ENCODE assay signal across 23 cellular contexts in genomic region chr17:78279360-78279990, GRCh38. TPM values are rescaled to one million over a fixed set of nuclear protein-coding genes. Genes with fewer than 3 reads are reported as not detected.
"Had no signal": no experiment of that assay in that cellular context is flagged by ENCODE, and none has a peak within 500 bp of the region (broad histone marks: within the 10 kb centered on the region; RNA-seq: fewer than 3 reads in every experiment).

No MANE protein-coding gene starts in this region.

- FAIRE-seq: keratinocyte had no signal

- H3K9me3 ChIP-seq: body of pancreas, colonic mucosa, mucosa of descending colon, ovary, sigmoid colon, stomach, testis, upper lobe of right lung had no signal

- H3K27ac ChIP-seq: body of pancreas, colonic mucosa, ovary, sigmoid colon, stomach, testis, upper lobe of right lung had no signal

- H3K4me3 ChIP-seq: body of pancreas, colonic mucosa, mucosa of descending colon, ovary, sigmoid colon, stomach, testis, upper lobe of right lung had no signal

- H3K4me3 Mint-ChIP-seq: T-cell had no signal

- ATAC-seq: activated naive CD4-positive, alpha-beta T cell treated with anti-CD3 and anti-CD28 coated beads, Interleukin-2, amount 50 U/mL, for 72 hours; body of pancreas; T-cell had no signal

- H3K36me3 Mint-ChIP-seq: activated naive CD4-positive, alpha-beta T cell treated with anti-CD3 and anti-CD28 coated beads, Interleukin-2, amount 50 U/mL, for 72 hours; T-cell had no signal

- H3K27ac Mint-ChIP-seq: T-cell had no signal

- H3K4me1 ChIP-seq: body of pancreas, colonic mucosa, sigmoid colon, testis had no signal

- H3K9me3 Mint-ChIP-seq: activated naive CD4-positive, alpha-beta T cell treated with anti-CD3 and anti-CD28 coated beads, Interleukin-2, amount 50 U/mL, for 72 hours; T-cell had no signal

- H3K27me3 ChIP-seq: body of pancreas, colonic mucosa, ovary, sigmoid colon, stomach, testis, upper lobe of right lung had no signal

- DNase-seq: activated CD4-positive, alpha-beta T cell treated with anti-CD3 and anti-CD28 coated beads, Interleukin-2, amount 50 U/mL, for 48 hours; activated CD4-positive, CD25-positive, alpha-beta regulatory T cell treated with anti-CD3 and anti-CD28 coated beads, Interleukin-2, amount 50 U/mL, for 72 hours; activated effector memory CD4-positive, alpha-beta T cell treated with Interleukin-2 at 50 U/mL for 16 hours; activated T-cell treated with anti-CD3 and anti-CD28 coated beads, Interleukin-2, amount 50 U/mL, for 1 hour; body of pancreas; caudate nucleus; hippocampal formation; mucosa of descending colon; ovary; sigmoid colon; stimulated activated CD4-positive, alpha-beta T cell treated with anti-CD3 and anti-CD28 coated beads, Interleukin-1b, Interleukin-23, amount 100 ng/mL, for 48 hours; stomach; T-cell; T1000; testis; upper lobe of right lung had no signal

- H3K36me3 ChIP-seq: colonic mucosa, ovary, sigmoid colon, stomach, upper lobe of right lung had no signal

RNA-seq across cellular contexts. Expression of gene TMEM235, which starts 48.0 kb away (rescaled TPM):
- total RNA-seq: activated naive CD4-positive, alpha-beta T cell treated with anti-CD3 and anti-CD28 coated beads, Interleukin-2, amount 50 U/mL, for 72 hours; body of pancreas; colonic mucosa; esophagus mucosa; glomerular endothelial cell; left lobe of liver; mucosa of descending colon; ovary; sigmoid colon; stomach; T-cell; testis; upper lobe of right lung had no signal
- polyA plus RNA-seq: keratinocyte, neural cell, stomach had no signal
